ENCODE assay signal across 17 cellular contexts in genomic region chr1:221099747-221100146, GRCh38.
A peak's percentile ranks its signal among the peaks of the same experiment; 100 is the strongest.
DNase-seq lines count a peak whose midpoint lies in the region; ATAC-seq and TF ChIP-seq lines count a peak whose summit lies in the region.
"Had no signal": no experiment of that assay in that cellular context is flagged by ENCODE, and none has a peak within 500 bp of the region (broad histone marks: within the 10 kb centered on the region; RNA-seq: fewer than 3 reads in every experiment).

No MANE protein-coding gene starts in this region.

- TF ChIP-seq CTCF in BE2C (IDR thresholded peaks at IDR 0.05; ENCODE audit: low read depth, low read length) = no peak

- H3K27ac ChIP-seq in muscle layer of duodenum (ENCODE audit: low read length) = peak overlapping the region; percentile 48
- H3K27ac ChIP-seq: cardiac muscle cell, thoracic aorta had no signal

- no peaks in the 10 kb centered on the region for H3K9me3 Mint-ChIP-seq in IgD-negative memory B cell
- peaks cover 13 to 17% of the 10 kb centered on the region in 2 donors for H3K9me3 Mint-ChIP-seq in stimulated activated naive B cell treated with anti-CD40 and anti-IgM and Interleukin-4, amounts not matched to agents 10 μg/mL and 1 μg/mL and 100 μg/mL, for 72 hours

- peak; percentile 32 to 43 for DNase-seq in activated T-cell treated with anti-CD3 and anti-CD28 coated beads, Interleukin-2, amount 50 U/mL, for 48 hours
- no peak for DNase-seq in activated T-cell treated with anti-CD3 and anti-CD28 coated beads, Interleukin-2, amount 50 U/mL, for 1 hour
- no peak for DNase-seq in stimulated activated naive B cell treated with anti-CD40 and anti-IgM and Interleukin-4, amounts not matched to agents 10 μg/mL and 1 μg/mL and 100 μg/mL, for 72 hours
- DNase-seq in BE2C (no peak), head of caudate nucleus (no peak)
- DNase-seq: activated gamma-delta T cell treated with Interleukin-2 at 50 U/mL for 16 hours; hippocampal formation; KG1; mammary epithelial cell; naive thymus-derived CD8-positive, alpha-beta T cell; NCI-H2081; stimulated activated CD4-positive, alpha-beta T cell treated with anti-CD3 and anti-CD28 coated beads, Interleukin-4, amount 100 ng/mL, for 24 hours had no signal

- H3K9me3 ChIP-seq in muscle layer of duodenum (ENCODE audit: control insufficient read depth in 1 of 2, low read length in 2 of 2) (no peaks in the 10 kb centered on the region), BE2C (no peaks in the 10 kb centered on the region)
- H3K9me3 ChIP-seq: thoracic aorta had no signal

- peaks cover 14 to 24% (median 19%) of the 10 kb centered on the region in 3 donors for H3K4me1 Mint-ChIP-seq in IgD-negative memory B cell
- H3K4me1 Mint-ChIP-seq in stimulated activated naive B cell treated with anti-CD40 and anti-IgM and Interleukin-4, amounts not matched to agents 10 μg/mL and 1 μg/mL and 100 μg/mL, for 72 hours = peaks cover 20 to 33% of the 10 kb centered on the region in 2 donors

- intact Hi-C loops in head of caudate nucleus (cut with DNase I) = no loop called here

- no peak overlapping the region for H3K4me3 Mint-ChIP-seq in IgD-negative memory B cell
- peak overlapping the region in 1 of 2 donors; percentile 15 for H3K4me3 Mint-ChIP-seq in stimulated activated naive B cell treated with anti-CD40 and anti-IgM and Interleukin-4, amounts not matched to agents 10 μg/mL and 1 μg/mL and 100 μg/mL, for 72 hours
- H3K4me3 Mint-ChIP-seq: naive thymus-derived CD8-positive, alpha-beta T cell had no signal

- H3K27ac Mint-ChIP-seq in IgD-negative memory B cell = peak overlapping the region in 2 of 3 donors; percentile 48 to 80
- peak overlapping the region; percentile 77 for H3K27ac Mint-ChIP-seq in stimulated activated naive B cell treated with anti-CD40 and anti-IgM and Interleukin-4, amounts not matched to agents 10 μg/mL and 1 μg/mL and 100 μg/mL, for 72 hours

- H3K4me1 ChIP-seq in muscle layer of duodenum (ENCODE audit: control insufficient read depth in 1 of 2, insufficient read depth in 2 of 2, low read length in 2 of 2) = peaks cover 0 to 6% of the 10 kb centered on the region in 2 donors
- peaks cover 6% of the 10 kb centered on the region; the same call in 1 of the 2 replicates for H3K4me1 ChIP-seq in BE2C

- no peak overlapping the region for H3K4me3 ChIP-seq in muscle layer of duodenum (ENCODE audit: low read depth in 1 of 2, low read length in 2 of 2)
- H3K4me3 ChIP-seq in BE2C (ENCODE audit: low read depth, low read length) = no peak overlapping the region
- H3K4me3 ChIP-seq: cardiac muscle cell, thoracic aorta had no signal

- H3K36me3 ChIP-seq in muscle layer of duodenum (ENCODE audit: control insufficient read depth in 1 of 2, insufficient read depth in 2 of 2, low read length in 2 of 2) (no peaks in the 10 kb centered on the region), BE2C (no peaks in the 10 kb centered on the region)
- H3K36me3 ChIP-seq: cardiac muscle cell, thoracic aorta had no signal

- no peak for ATAC-seq in stimulated activated naive B cell treated with anti-CD40 and anti-IgM and Interleukin-4, amounts not matched to agents 10 μg/mL and 1 μg/mL and 100 μg/mL, for 72 hours (replicated peaks)
- no peak for ATAC-seq in HG03196 (IDR thresholded peaks at IDR 0.05; ENCODE audit: unreplicated experiment)
- ATAC-seq: naive thymus-derived CD8-positive, alpha-beta T cell had no signal

- H3K27me3 Mint-ChIP-seq in IgD-negative memory B cell = no peaks in the 10 kb centered on the region
- H3K27me3 Mint-ChIP-seq in stimulated activated naive B cell treated with anti-CD40 and anti-IgM and Interleukin-4, amounts not matched to agents 10 μg/mL and 1 μg/mL and 100 μg/mL, for 72 hours = no peaks in the 10 kb centered on the region

- no peaks in the 10 kb centered on the region for H3K27me3 ChIP-seq in muscle layer of duodenum (ENCODE audit: low read depth, low read length)
- no peaks in the 10 kb centered on the region for H3K27me3 ChIP-seq in BE2C
- H3K27me3 ChIP-seq: cardiac muscle cell had no signal

- H3K36me3 Mint-ChIP-seq in IgD-negative memory B cell = no peaks in the 10 kb centered on the region
- H3K36me3 Mint-ChIP-seq in stimulated activated naive B cell treated with anti-CD40 and anti-IgM and Interleukin-4, amounts not matched to agents 10 μg/mL and 1 μg/mL and 100 μg/mL, for 72 hours = peaks cover 23 to 36% of the 10 kb centered on the region in 2 donors
- H3K36me3 Mint-ChIP-seq: naive thymus-derived CD8-positive, alpha-beta T cell had no signal

Comparison
In these comparisons a context has a peak if more than half of its experiments do, and no peak if none do; other contexts are left out.
1. DNase-seq: peak in activated T-cell treated with anti-CD3 and anti-CD28 coated beads, Interleukin-2, amount 50 U/mL, for 48 hours (2 of 2); none in activated T-cell treated with anti-CD3 and anti-CD28 coated beads, Interleukin-2, amount 50 U/mL, for 1 hour (single experiment), stimulated activated naive B cell treated with anti-CD40 and anti-IgM and Interleukin-4, amounts not matched to agents 10 μg/mL and 1 μg/mL and 100 μg/mL, for 72 hours (single experiment), BE2C (single experiment) and head of caudate nucleus (0 of 42).